ENCODE assay signal across 9 cellular contexts in the genomic region with DNA sequence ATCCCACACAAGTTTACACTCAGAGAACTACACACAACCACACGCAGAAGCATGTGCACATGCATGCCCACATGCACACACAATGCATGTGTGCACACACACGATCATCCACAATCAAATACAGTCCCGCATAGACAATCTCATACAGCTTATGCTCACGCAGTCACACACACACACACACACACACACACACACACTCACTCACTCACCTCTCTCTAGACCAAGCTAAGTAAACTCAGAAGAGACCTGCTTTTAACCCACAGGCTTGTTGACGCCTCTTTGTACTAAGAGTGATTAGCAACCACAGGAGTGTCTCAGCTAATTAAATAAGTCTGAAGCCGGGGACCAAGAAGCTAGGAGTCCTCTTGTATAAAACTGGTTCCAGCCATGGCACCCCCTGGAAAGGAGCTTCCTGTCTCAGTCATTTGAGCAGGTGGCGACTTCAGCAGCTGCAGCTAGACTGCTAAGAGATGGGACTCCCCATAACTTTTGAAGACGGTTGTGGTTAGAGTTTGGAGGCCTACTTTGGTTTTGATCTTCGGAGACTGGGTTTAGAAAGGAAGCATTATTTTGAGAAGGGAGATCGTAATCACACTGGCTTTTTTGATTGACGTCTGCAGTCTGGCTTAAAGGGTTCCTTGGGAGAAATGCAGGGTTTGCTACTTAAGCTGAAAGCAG.
DNase-seq lines count a peak whose midpoint lies in the region; ATAC-seq and TF ChIP-seq lines count a peak whose summit lies in the region.
"Had no signal": no experiment of that assay in that cellular context is flagged by ENCODE, and none has a peak within 500 bp of the region (broad histone marks: within the 10 kb centered on the region; RNA-seq: fewer than 3 reads in every experiment).

No MANE protein-coding gene starts in this region.

- H3K27ac ChIP-seq in HCT116 (ENCODE audit: low read depth, low read length), result no peak overlapping the region

- H4K20me1 ChIP-seq in HCT116 (ENCODE audit: insufficient read depth), result no peaks in the 10 kb centered on the region

- H3K4me3 Mint-ChIP-seq in activated T-helper 1 cell treated with anti-CD3 and anti-CD28 coated beads, Interleukin-12 subunit alpha, Interleukin-12 subunit beta, Interleukin-2, Interleukin-4 antibody, amounts not matched to agents 30 ng/mL and 10 ng/mL and 1 ng/mL, durations not matched to agents 14 hours and 24 hours and 36 hours, result peak overlapping the region; percentile 15

- TF ChIP-seq CTCF in GM13976 (IDR thresholded peaks at IDR 0.05; ENCODE audit: borderline replicate concordance, control extremely low read depth, extremely low read depth, insufficient read depth, missing control alignments), result no peak
- TF ChIP-seq CTCF in HCT116 (IDR thresholded peaks at IDR 0.05 in 2 of 3, conservative IDR thresholded peaks at IDR 0.05 in 1 of 3; ENCODE audit: borderline replicate concordance in 1 of 3, insufficient read depth in 1 of 3, low read depth in 2 of 3, low read length in 2 of 3), result no peak

- peak overlapping the region; percentile 12 for H3K4me2 ChIP-seq in HCT116 (ENCODE audit: low read length)

- H2AFZ ChIP-seq in HCT116 (ENCODE audit: low read depth, low read length, poor library complexity, severe bottlenecking), result peak overlapping the region; percentile 72

- no peaks in the 10 kb centered on the region for H3K27me3 ChIP-seq in HCT116 (ENCODE audit: insufficient read depth, low read length)

- H3K4me1 Mint-ChIP-seq in activated T-helper 1 cell treated with anti-CD3 and anti-CD28 coated beads, Interleukin-12 subunit alpha, Interleukin-12 subunit beta, Interleukin-2, Interleukin-4 antibody, amounts not matched to agents 30 ng/mL and 10 ng/mL and 1 ng/mL, durations not matched to agents 14 hours and 24 hours and 36 hours (ENCODE audit: low read depth), result peaks cover 39% of the 10 kb centered on the region

- CTCF ChIA-PET in HCT116 (lab: Charles Lee), result no interaction called here

- H3K9me3 Mint-ChIP-seq in activated T-helper 1 cell treated with anti-CD3 and anti-CD28 coated beads, Interleukin-12 subunit alpha, Interleukin-12 subunit beta, Interleukin-2, Interleukin-4 antibody, amounts not matched to agents 30 ng/mL and 10 ng/mL and 1 ng/mL, durations not matched to agents 14 hours and 24 hours and 36 hours, result no peaks in the 10 kb centered on the region

- intact Hi-C loops in HCT116 (cut with micrococcal nuclease), result no loop called here
- intact Hi-C loops in activated T-helper 1 cell treated with anti-CD3 and anti-CD28 coated beads, Interleukin-12 subunit alpha, Interleukin-12 subunit beta, Interleukin-2, Interleukin-4 antibody, amounts not matched to agents 30 ng/mL and 10 ng/mL and 1 ng/mL, durations not matched to agents 14 hours and 24 hours and 36 hours (cut with micrococcal nuclease), result loop anchor here (1.0 to 5.0 kb wide), 10 partner anchors 9 to 840 kb away; a partner anchor contains a TSS

- RAD21 ChIA-PET in HCT116 (lab: Charles Lee; ENCODE audit: low non-redundant PET in 1 of 2, low total read pairs in 2 of 2, uncharacterized antibody in 2 of 2, unreplicated experiment in 2 of 2), result no interaction called here

- peak overlapping the region; percentile 57 for H3K27ac Mint-ChIP-seq in activated T-helper 1 cell treated with anti-CD3 and anti-CD28 coated beads, Interleukin-12 subunit alpha, Interleukin-12 subunit beta, Interleukin-2, Interleukin-4 antibody, amounts not matched to agents 30 ng/mL and 10 ng/mL and 1 ng/mL, durations not matched to agents 14 hours and 24 hours and 36 hours

- H3K79me2 ChIP-seq in HCT116 (ENCODE audit: insufficient read depth, low read length), result no peaks in the 10 kb centered on the region

- no TSS peak for BruUV-seq in HCT116 (replicated peaks; lab: Mats Ljungman, UMichigan)

- TF ChIP-seq POLR2A in HCT116 (IDR thresholded peaks at IDR 0.05; ENCODE audit: borderline replicate concordance, extremely low read depth, insufficient read depth, insufficient read length), result no peak

- POLR2A ChIA-PET in HCT116 (lab: Charles Lee), result no interaction called here

- peaks cover 30 to 43% of the 10 kb centered on the region in 2 experiments for H3K4me1 ChIP-seq in HCT116 (ENCODE audit: control insufficient read depth in 1 of 2, insufficient read depth in 2 of 2, low read length in 2 of 2)

- peaks cover 2% of the 10 kb centered on the region for H3K36me3 Mint-ChIP-seq in activated T-helper 1 cell treated with anti-CD3 and anti-CD28 coated beads, Interleukin-12 subunit alpha, Interleukin-12 subunit beta, Interleukin-2, Interleukin-4 antibody, amounts not matched to agents 30 ng/mL and 10 ng/mL and 1 ng/mL, durations not matched to agents 14 hours and 24 hours and 36 hours (ENCODE audit: low read depth)

- H3K27me3 Mint-ChIP-seq in activated T-helper 1 cell treated with anti-CD3 and anti-CD28 coated beads, Interleukin-12 subunit alpha, Interleukin-12 subunit beta, Interleukin-2, Interleukin-4 antibody, amounts not matched to agents 30 ng/mL and 10 ng/mL and 1 ng/mL, durations not matched to agents 14 hours and 24 hours and 36 hours (ENCODE audit: insufficient read depth), result peaks cover 14% of the 10 kb centered on the region

- TF ChIP-seq RAD21 in HCT116 (IDR thresholded peaks at IDR 0.05; ENCODE audit: low read depth), result no peak

- H3K9me2 ChIP-seq in HCT116 (ENCODE audit: insufficient read depth), result no peaks in the 10 kb centered on the region

- DNase-seq in GM13976 (ENCODE audit: low spot score), result peak; percentile 67
- no peak for DNase-seq in HCT116 (ENCODE audit: low read depth, low spot score)
- DNase-seq in NCI-H146 treated with DMSO at 0.1 percent for 48 hours (lab: John Stamatoyannopoulos, UW; ENCODE audit: unreplicated experiment), result peak; percentile 80
- peak; percentile 75 for DNase-seq in activated T-helper 1 cell treated with anti-CD3 and anti-CD28 coated beads, Interleukin-12 subunit alpha, Interleukin-12 subunit beta, Interleukin-2, Interleukin-4 antibody, amounts not matched to agents 30 ng/mL and 10 ng/mL and 1 ng/mL, durations not matched to agents 14 hours and 24 hours and 36 hours (ENCODE audit: low spot score)
- DNase-seq in stimulated activated CD4-positive, alpha-beta T cell treated with anti-CD3 and anti-CD28 coated beads, Interleukin-15, amount 100 ng/mL, for 48 hours (ENCODE audit: low read depth in 2 of 2), result peak; percentile 25 to 30
- no peak for DNase-seq in OCI-M2 (lab: John Stamatoyannopoulos, UW; ENCODE audit: unreplicated experiment)
- no peak for DNase-seq in HuH-7.5 (ENCODE audit: low spot score)
- DNase-seq in inferior parietal cortex (ENCODE audit: extremely low spot score), result no peak
- DNase-seq: IMR-90 had no signal

- H3K9me3 ChIP-seq in HCT116 (ENCODE audit: control insufficient read depth in 1 of 2, insufficient read depth in 1 of 2, low read depth in 1 of 2, low read length in 2 of 2), result no peaks in the 10 kb centered on the region

- in situ Hi-C loops in GM13976 (cut with MboI; ENCODE audit: low sequenced_read_pairs, unreplicated experiment), result no loop called here

- H3K36me3 ChIP-seq in HCT116 (ENCODE audit: control insufficient read depth in 1 of 2, insufficient read depth in 2 of 2, low read length in 2 of 2), result no peaks in the 10 kb centered on the region

- H3K4me3 ChIP-seq in HCT116 (replicated peaks in 1 of 2; ENCODE audit: low read depth in 1 of 2, low read length in 2 of 2), result no peak overlapping the region

- no peak overlapping the region for H3K9ac ChIP-seq in HCT116 (ENCODE audit: low read length)

- ATAC-seq in HCT116, result no peak

TF ChIP-seq in HCT116, 20 proteins besides CTCF, POLR2A, EP300 and RAD21:
- no peak for TF ChIP-seq YY1 (IDR thresholded peaks at IDR 0.05; ENCODE audit: extremely low read depth, insufficient replicate concordance, low read depth, low read length)
- TF ChIP-seq, protein P1, sequence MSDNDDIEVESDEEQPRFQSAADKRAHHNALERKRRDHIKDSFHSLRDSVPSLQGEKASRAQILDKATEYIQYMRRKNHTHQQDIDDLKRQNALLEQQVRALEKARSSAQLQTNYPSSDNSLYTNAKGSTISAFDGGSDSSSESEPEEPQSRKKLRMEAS (IDR thresholded peaks at IDR 0.05), result no peak
- TF ChIP-seq, protein P2, sequence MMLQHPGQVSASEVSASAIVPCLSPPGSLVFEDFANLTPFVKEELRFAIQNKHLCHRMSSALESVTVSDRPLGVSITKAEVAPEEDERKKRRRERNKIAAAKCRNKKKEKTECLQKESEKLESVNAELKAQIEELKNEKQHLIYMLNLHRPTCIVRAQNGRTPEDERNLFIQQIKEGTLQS (IDR thresholded peaks at IDR 0.05), result no peak
TF ChIP-seq in HCT116: peak in this region for 0.

Comparison
In these comparisons a context has a peak if more than half of its experiments do, and no peak if none do; other contexts are left out.
1. DNase-seq: peak in GM13976 (single experiment), NCI-H146 treated with DMSO at 0.1 percent for 48 hours (single experiment), activated T-helper 1 cell treated with anti-CD3 and anti-CD28 coated beads, Interleukin-12 subunit alpha, Interleukin-12 subunit beta, Interleukin-2, Interleukin-4 antibody, amounts not matched to agents 30 ng/mL and 10 ng/mL and 1 ng/mL, durations not matched to agents 14 hours and 24 hours and 36 hours (single experiment) and stimulated activated CD4-positive, alpha-beta T cell treated with anti-CD3 and anti-CD28 coated beads, Interleukin-15, amount 100 ng/mL, for 48 hours (2 of 2); none in HCT116 (single experiment), OCI-M2 (single experiment), HuH-7.5 (single experiment) and inferior parietal cortex (single experiment).